In genomic region chr1:1318131-1318652, GRCh38 we compare ENCODE assay signal across 6 cellular contexts. TPM values are rescaled to one million over a fixed set of nuclear protein-coding genes. Genes with fewer than 3 reads are reported as not detected.
A peak's percentile ranks its signal among the peaks of the same experiment; 100 is the strongest.
DNase-seq lines count a peak whose midpoint lies in the region; ATAC-seq, FAIRE-seq and TF ChIP-seq lines count a peak whose summit lies in the region.

No MANE protein-coding gene starts in this region.

- no peak overlapping the region for H2BK5ac ChIP-seq in H1 (ENCODE audit: low read depth, low read length)

- H3K14ac ChIP-seq in H1 (ENCODE audit: insufficient read length) = no peak overlapping the region

- no peak overlapping the region for H3K27ac ChIP-seq in H1 (ENCODE audit: low read depth, low read length)

- H2AFZ ChIP-seq in H1 (ENCODE audit: low read length) = no peak overlapping the region

- H4K91ac ChIP-seq in H1 (replicated peaks; ENCODE audit: insufficient read length, low read length) = no peak overlapping the region

- H2AK5ac ChIP-seq in H1 (ENCODE audit: low read depth, low read length) = no peak overlapping the region

- no peaks in the 10 kb centered on the region for H3K9me3 ChIP-seq in H1 (ENCODE audit: insufficient read depth in 2 of 2, low read depth in 1 of 2, low read length in 1 of 2)

- peaks cover 23 to 36% of the 10 kb centered on the region in 2 experiments for H4K20me1 ChIP-seq in H1 (replicated peaks in 1 of 2; ENCODE audit: control insufficient read depth in 1 of 2, insufficient read depth in 2 of 2, low read length in 2 of 2)

- H3K4me3 ChIP-seq in H1 (ENCODE audit: extremely low read depth in 1 of 4, insufficient read depth in 2 of 4, low read depth in 3 of 4, low read length in 4 of 4) (no peak overlapping the region), skeletal muscle cell (ENCODE audit: low read depth, low read length) (no peak overlapping the region)

- peaks cover 12 to 34% (median 21%) of the 10 kb centered on the region in 4 experiments for H3K36me3 ChIP-seq in H1 (ENCODE audit: control insufficient read depth in 2 of 4, insufficient read depth in 4 of 4, low read length in 3 of 4)

- no peak overlapping the region for H2BK15ac ChIP-seq in H1 (ENCODE audit: low read length)

- peaks cover 31% of the 10 kb centered on the region for H3K79me1 ChIP-seq in H1 (ENCODE audit: low read depth, low read length)

- 88% methylated on average over 9 of the region's 9 CpGs; no CpG with 5 or more reads in 1 of the 2 experiments for WGBS in H1 (ENCODE audit: extremely low coverage in 1 of 2, insufficient coverage in 1 of 2, insufficient read length in 1 of 2, insufficient replicate concordance in 2 of 2, low coverage in 1 of 2, low lambda C conversion rate in 2 of 2, missing lambda C conversion rate in 1 of 2), 2 experiments

- no peak overlapping the region for H3K18ac ChIP-seq in H1 (ENCODE audit: extremely low read depth, low read length)

- peaks cover 0 to 15% (median 4%) of the 10 kb centered on the region in 4 experiments; a peak in 6 of 7 replicates for H3K4me1 ChIP-seq in H1 (replicated peaks in 1 of 4; ENCODE audit: control insufficient read depth in 3 of 4, insufficient read depth in 4 of 4, low read length in 3 of 4)

- H3K56ac ChIP-seq in H1 (replicated peaks; ENCODE audit: insufficient read length, low read depth, low read length) = no peak overlapping the region

- no peak for ATAC-seq in GM19455 (IDR thresholded peaks at IDR 0.05; ENCODE audit: unreplicated experiment)

- H2BK120ac ChIP-seq in H1 (replicated peaks; ENCODE audit: low read depth, low read length) = no peak overlapping the region

- no peak overlapping the region for H3K4me2 ChIP-seq in H1 (ENCODE audit: insufficient read depth in 1 of 2, low read depth in 2 of 2, low read length in 2 of 2)

- no peak overlapping the region for H4K8ac ChIP-seq in H1 (ENCODE audit: extremely low read depth, insufficient read depth, low read length)

- no peak for TF ChIP-seq CTCF in H1 (IDR thresholded peaks at IDR 0.05; ENCODE audit: control extremely low read depth in 1 of 3, insufficient read depth in 1 of 3, low read depth in 1 of 3, low read length in 3 of 3)

- H2BK20ac ChIP-seq in H1 (ENCODE audit: low read length) = no peak overlapping the region

- DNase-seq in NCI-H1436 (lab: John Stamatoyannopoulos, UW) = peak; percentile 43
- DNase-seq in H1 (ENCODE audit: low read depth in 1 of 2, low spot score in 2 of 2) = no peak
- DNase-seq in skeletal muscle cell (ENCODE audit: low read depth) = peak; percentile 75
- no peak for DNase-seq in GM19239 (ENCODE audit: insufficient read length, low spot score)
- no peak for DNase-seq in activated naive CD4-positive, alpha-beta T cell (lab: John Stamatoyannopoulos, UW)

- TF ChIP-seq POLR2A in H1 (IDR thresholded peaks at IDR 0.05; ENCODE audit: control extremely low read depth in 1 of 2, low read depth in 2 of 2, low read length in 2 of 2) = no peak

- H2BK12ac ChIP-seq in H1 (ENCODE audit: low read depth, low read length) = no peak overlapping the region

- no peak overlapping the region for H4K5ac ChIP-seq in H1 (ENCODE audit: insufficient read length, low read depth, low read length)

- H3K23ac ChIP-seq in H1 (ENCODE audit: insufficient read length) = no peak overlapping the region

- H3K27me3 ChIP-seq in H1 (replicated peaks in 1 of 4; ENCODE audit: control insufficient read depth in 3 of 4, extremely low read depth in 1 of 4, insufficient read depth in 3 of 4, low read length in 3 of 4) = no peaks in the 10 kb centered on the region

- FAIRE-seq in H1 (lab: Jason Lieb, UNC) (no peak), GM19239 (lab: Jason Lieb, UNC) (no peak)

- POLR2A ChIA-PET in H1 (lab: Charles Lee; ENCODE audit: partially characterized antibody) = interaction anchor here (1.1 to 10.1 kb wide), 4 partner anchors 8 to 30 kb away, joined by 3 to 134 read pairs (median 5); partner anchors contain the start of gene TAS1R3

- H3K9ac ChIP-seq in H1 (replicated peaks in 1 of 4; ENCODE audit: extremely low read depth in 1 of 4, low read depth in 3 of 4, low read length in 3 of 4) = no peak overlapping the region

- CTCF ChIA-PET in H1 (lab: Charles Lee; ENCODE audit: partially characterized antibody) = interaction anchor here (0.6 to 1.0 kb wide), 2 partner anchors 24 to 28 kb away, joined by 3 read pairs; no protein-coding TSS in a partner anchor

- no peak for TF ChIP-seq EP300 in H1 (IDR thresholded peaks at IDR 0.05; ENCODE audit: borderline replicate concordance in 1 of 2, low read depth in 2 of 2, low read length in 2 of 2)

- no peak for TF ChIP-seq RAD21 in H1 (IDR thresholded peaks at IDR 0.05 in 1 of 2, conservative IDR thresholded peaks at IDR 0.05 in 1 of 2; ENCODE audit: low read depth in 2 of 2, low read length in 2 of 2)

- H3K4ac ChIP-seq in H1 (replicated peaks; ENCODE audit: insufficient read length, low read depth, low read length) = no peak overlapping the region

- peaks cover 9 to 41% of the 10 kb centered on the region in 2 experiments; a peak in 3 of 4 replicates for H3K79me2 ChIP-seq in H1 (ENCODE audit: control insufficient read depth in 1 of 2, insufficient read depth in 2 of 2, low read length in 2 of 2)

- no peaks in the 10 kb centered on the region for H3K23me2 ChIP-seq in H1 (ENCODE audit: low read depth, low read length)

TF ChIP-seq in H1, 55 proteins besides CTCF, POLR2A, EP300 and RAD21:
- no peak for TF ChIP-seq EGR1 (IDR thresholded peaks at IDR 0.05; ENCODE audit: borderline replicate concordance, low read depth, low read length)
- TF ChIP-seq JUND (IDR thresholded peaks at IDR 0.05; ENCODE audit: low read length) = peak; percentile 69
- TF ChIP-seq ZNF274 (IDR thresholded peaks at IDR 0.05; ENCODE audit: borderline replicate concordance, extremely low read depth, low read length) = no peak

RNA-seq across cellular contexts. Expression of gene INTS11, which starts 6.3 kb away (rescaled TPM):
- 113 and 116 TPM in 2 replicates for total RNA-seq in H1 (2021; fragmentation: NEBNext Ultra II Directional; extraction: Animal tissue kit (Norgen Biotek cat#: 25700))
- 243 and 324 TPM in 2 replicates for polyA plus RNA-seq in H1 (2011; rRNA removed)
- 210 TPM for polyA plus RNA-seq in H1 (2011; cell fraction: cytosol; rRNA removed)
- polyA plus RNA-seq in H1 (2011; cell fraction: nucleus; rRNA removed) = 662 TPM
- 121 to 180 TPM (median 164 TPM) in 4 replicates for polyA plus RNA-seq in H1 (2012, experiment 1 of 2)
- polyA plus RNA-seq in H1 (2012, experiment 2 of 2) = 131 TPM
- 99.2 TPM for polyA plus RNA-seq in H1 (2013, experiment 1 of 2)
- polyA plus RNA-seq in H1 (2013, experiment 2 of 2) = 89.5 TPM
- 115 and 144 TPM in 2 replicates for polyA minus RNA-seq in H1 (2011; rRNA and poly(A)+ RNA removed)
- polyA minus RNA-seq in H1 (2011; cell fraction: cytosol; rRNA and poly(A)+ RNA removed) = 86.7 TPM
- 144 TPM for polyA minus RNA-seq in H1 (2011; cell fraction: nucleus; rRNA and poly(A)+ RNA removed)

RNA-seq across cellular contexts. Expression of gene CPTP, which starts 6.4 kb away (rescaled TPM):
- 10.6 and 13.3 TPM in 2 replicates for total RNA-seq in H1 (2021; fragmentation: NEBNext Ultra II Directional; extraction: Animal tissue kit (Norgen Biotek cat#: 25700))
- polyA plus RNA-seq in H1 (2011; rRNA removed) = 8.1 and 13.4 TPM in 2 replicates
- polyA plus RNA-seq in H1 (2011; cell fraction: cytosol; rRNA removed) = 7.0 TPM
- 8.0 TPM for polyA plus RNA-seq in H1 (2011; cell fraction: nucleus; rRNA removed)
- polyA plus RNA-seq in H1 (2012, experiment 1 of 2) = 5.8 to 8.6 TPM (median 8.1 TPM) in 4 replicates
- polyA plus RNA-seq in H1 (2012, experiment 2 of 2) = 9.5 TPM
- 10.1 TPM for polyA plus RNA-seq in H1 (2013, experiment 1 of 2)
- polyA plus RNA-seq in H1 (2013, experiment 2 of 2) = 9.7 TPM
- 2.2 and 3.2 TPM in 2 replicates for polyA minus RNA-seq in H1 (2011; rRNA and poly(A)+ RNA removed)
- 6.8 TPM for polyA minus RNA-seq in H1 (2011; cell fraction: cytosol; rRNA and poly(A)+ RNA removed)
- polyA minus RNA-seq in H1 (2011; cell fraction: nucleus; rRNA and poly(A)+ RNA removed) = 11.6 TPM

RNA-seq across cellular contexts. Expression of gene PUSL1, which starts 9.8 kb away (rescaled TPM):
- total RNA-seq in H1 (2021; fragmentation: NEBNext Ultra II Directional; extraction: Animal tissue kit (Norgen Biotek cat#: 25700)) = 38.8 and 40.1 TPM in 2 replicates
- 87.4 and 108 TPM in 2 replicates for polyA plus RNA-seq in H1 (2011; rRNA removed)
- 56.9 TPM for polyA plus RNA-seq in H1 (2011; cell fraction: cytosol; rRNA removed)
- polyA plus RNA-seq in H1 (2011; cell fraction: nucleus; rRNA removed) = 65.9 TPM
- 19.3 to 37.6 TPM (median 34.0 TPM) in 4 replicates for polyA plus RNA-seq in H1 (2012, experiment 1 of 2)
- polyA plus RNA-seq in H1 (2012, experiment 2 of 2) = 38.4 TPM
- polyA plus RNA-seq in H1 (2013, experiment 1 of 2) = 27.2 TPM
- polyA plus RNA-seq in H1 (2013, experiment 2 of 2) = 25.7 TPM
- 8.7 and 9.3 TPM in 2 replicates for polyA minus RNA-seq in H1 (2011; rRNA and poly(A)+ RNA removed)
- 14.0 TPM for polyA minus RNA-seq in H1 (2011; cell fraction: cytosol; rRNA and poly(A)+ RNA removed)
- polyA minus RNA-seq in H1 (2011; cell fraction: nucleus; rRNA and poly(A)+ RNA removed) = 30.1 TPM

RNA-seq across cellular contexts. Expression of gene ACAP3, which starts 10.5 kb away (rescaled TPM):
- total RNA-seq in H1 (2021; fragmentation: NEBNext Ultra II Directional; extraction: Animal tissue kit (Norgen Biotek cat#: 25700)) = 26.5 and 28.3 TPM in 2 replicates
- 14.8 and 30.0 TPM in 2 replicates for polyA plus RNA-seq in H1 (2011; rRNA removed)
- 28.0 TPM for polyA plus RNA-seq in H1 (2011; cell fraction: cytosol; rRNA removed)
- polyA plus RNA-seq in H1 (2011; cell fraction: nucleus; rRNA removed) = 219 TPM
- 20.5 to 39.7 TPM (median 32.1 TPM) in 4 replicates for polyA plus RNA-seq in H1 (2012, experiment 1 of 2)
- 14.0 TPM for polyA plus RNA-seq in H1 (2012, experiment 2 of 2)
- polyA plus RNA-seq in H1 (2013, experiment 1 of 2) = 12.2 TPM
- 12.2 TPM for polyA plus RNA-seq in H1 (2013, experiment 2 of 2)
- 9.1 and 13.0 TPM in 2 replicates for polyA minus RNA-seq in H1 (2011; rRNA and poly(A)+ RNA removed)
- polyA minus RNA-seq in H1 (2011; cell fraction: cytosol; rRNA and poly(A)+ RNA removed) = 26.1 TPM
- polyA minus RNA-seq in H1 (2011; cell fraction: nucleus; rRNA and poly(A)+ RNA removed) = 39.2 TPM

RNA-seq across cellular contexts. Expression of gene TAS1R3, which starts 12.9 kb away (rescaled TPM):
- 0.11 and 0.19 TPM in 2 replicates for total RNA-seq in H1 (2021; fragmentation: NEBNext Ultra II Directional; extraction: Animal tissue kit (Norgen Biotek cat#: 25700))
- 0.03 and 0.16 TPM in 2 replicates for polyA plus RNA-seq in H1 (2011; rRNA removed)
- 0.06 TPM for polyA plus RNA-seq in H1 (2011; cell fraction: cytosol; rRNA removed)
- polyA plus RNA-seq in H1 (2011; cell fraction: nucleus; rRNA removed) = 0.64 TPM
- 0.12 to 0.22 TPM (median 0.17 TPM) in 4 replicates for polyA plus RNA-seq in H1 (2012, experiment 1 of 2)
- polyA plus RNA-seq in H1 (2012, experiment 2 of 2) = 0.14 TPM
- polyA plus RNA-seq in H1 (2013, experiment 1 of 2) = 0.04 TPM
- polyA plus RNA-seq in H1 (2013, experiment 2 of 2) = 0.02 TPM
- 0.05 TPM in 1 of 2 replicates, not detected in the other for polyA minus RNA-seq in H1 (2011; rRNA and poly(A)+ RNA removed)
- not detected for polyA minus RNA-seq in H1 (2011; cell fraction: cytosol; rRNA and poly(A)+ RNA removed)
- 0.40 TPM for polyA minus RNA-seq in H1 (2011; cell fraction: nucleus; rRNA and poly(A)+ RNA removed)

Comparison
In these comparisons a context has a peak if more than half of its experiments do, and no peak if none do; other contexts are left out.
1. DNase-seq: peak in NCI-H1436 (single experiment) and skeletal muscle cell (single experiment); none in H1 (0 of 2), GM19239 (single experiment) and activated naive CD4-positive, alpha-beta T cell (0 of 4).